ENCODE assay signal across 23 cellular contexts in the genomic region with DNA sequence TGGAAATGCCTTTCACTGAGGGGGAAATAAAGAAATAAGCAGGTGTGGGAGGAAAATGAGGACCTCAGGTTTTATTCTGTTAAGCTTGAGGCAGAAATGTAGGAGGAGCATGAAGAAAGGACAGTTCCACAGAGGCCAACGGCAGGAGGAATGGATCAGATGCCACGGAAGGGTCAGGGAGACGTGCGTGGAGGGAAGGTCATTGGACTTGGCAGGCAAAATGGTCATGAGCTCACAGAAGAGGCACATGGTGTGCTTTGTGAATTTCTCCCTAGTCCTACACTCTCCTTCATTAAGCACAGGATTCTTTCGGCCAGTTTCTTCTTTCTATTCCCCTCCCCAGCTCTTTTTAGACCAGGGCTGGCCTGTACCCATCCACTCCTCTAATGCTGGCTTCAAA. TPM values are rescaled to one million over a fixed set of nuclear protein-coding genes. Genes with fewer than 3 reads are reported as not detected.
DNase-seq lines count a peak whose midpoint lies in the region; ATAC-seq and TF ChIP-seq lines count a peak whose summit lies in the region.
"Had no signal": no experiment of that assay in that cellular context is flagged by ENCODE, and none has a peak within 500 bp of the region (broad histone marks: within the 10 kb centered on the region; RNA-seq: fewer than 3 reads in every experiment).

No MANE protein-coding gene starts in this region.

- H3K9me3 ChIP-seq in heart left ventricle (peaks cover 0 to 4% (median 0%) of the 10 kb centered on the region in 12 donors), muscle layer of duodenum (ENCODE audit: control insufficient read depth in 1 of 2, low read length in 2 of 2) (no peaks in the 10 kb centered on the region), upper lobe of left lung (no peaks in the 10 kb centered on the region)
- no peaks in the 10 kb centered on the region for H3K9me3 ChIP-seq in CD8-positive, alpha-beta memory T cell (ENCODE audit: low read length)

- H3K27ac ChIP-seq in brain microvascular endothelial cell (peak overlapping the region; percentile 97), heart left ventricle (peak overlapping the region in 10 of 12 donors; percentile 15 to 74 (median 58)), muscle layer of duodenum (ENCODE audit: low read length) (peak overlapping the region; percentile 66), upper lobe of left lung (peak overlapping the region; percentile 32 to 78 (median 62))
- no peak overlapping the region for H3K27ac ChIP-seq in CD8-positive, alpha-beta memory T cell (ENCODE audit: low read depth, low read length)
- H3K27ac ChIP-seq: cardiac muscle cell had no signal

- H3K4me3 ChIP-seq in brain microvascular endothelial cell (ENCODE audit: low read depth, low read length): no peak overlapping the region
- peak overlapping the region in 1 of 12 donors; percentile 11 for H3K4me3 ChIP-seq in heart left ventricle
- no peak overlapping the region for H3K4me3 ChIP-seq in muscle layer of duodenum (ENCODE audit: low read depth in 1 of 2, low read length in 2 of 2)
- H3K4me3 ChIP-seq in upper lobe of left lung: no peak overlapping the region
- H3K4me3 ChIP-seq in CD8-positive, alpha-beta memory T cell (ENCODE audit: low read length): no peak overlapping the region
- H3K4me3 ChIP-seq: cardiac muscle cell, MG63 had no signal

- H3K27me3 ChIP-seq in brain microvascular endothelial cell (replicated peaks) (no peaks in the 10 kb centered on the region), heart left ventricle (no peaks in the 10 kb centered on the region), muscle layer of duodenum (ENCODE audit: low read depth, low read length) (no peaks in the 10 kb centered on the region), upper lobe of left lung (no peaks in the 10 kb centered on the region)
- no peaks in the 10 kb centered on the region for H3K27me3 ChIP-seq in CD8-positive, alpha-beta memory T cell (ENCODE audit: insufficient read depth, low read length, poor library complexity, severe bottlenecking)
- H3K27me3 ChIP-seq: cardiac muscle cell, MG63 had no signal

- peaks cover 0 to 2% (median 0%) of the 10 kb centered on the region in 5 donors for H3K9me3 Mint-ChIP-seq in CD8-positive, alpha-beta memory T cell
- H3K9me3 Mint-ChIP-seq: activated CD4-positive, alpha-beta memory T cell treated with anti-CD3 and anti-CD28 coated beads, Interleukin-2, amount 10 ng/mL, durations not matched to agents 7 days and 5 days; activated naive CD8-positive, alpha-beta T cell treated with anti-CD3 and anti-CD28 coated beads, Interleukin-2, amount 50 U/mL, for 24 hours had no signal

- WGBS in heart left ventricle, 4 donors: 30 to 40% (median 34%) methylated on average over 5 of the region's 5 CpGs
- WGBS in upper lobe of left lung, 2 donors: 69 to 71% methylated on average over 5 of the region's 5 CpGs

- ATAC-seq in heart left ventricle: peak; percentile 73 to 82 (median 79)
- ATAC-seq in upper lobe of left lung (ENCODE audit: low FRiP score in 2 of 2): peak in 1 of 2 donors; percentile 51
- no peak for ATAC-seq in HG03175 (IDR thresholded peaks at IDR 0.05; ENCODE audit: unreplicated experiment)
- ATAC-seq: activated naive CD8-positive, alpha-beta T cell treated with anti-CD3 and anti-CD28 coated beads, Interleukin-2, amount 50 U/mL, for 24 hours had no signal

- H3K36me3 ChIP-seq in brain microvascular endothelial cell (replicated peaks) (no peaks in the 10 kb centered on the region), heart left ventricle (no peaks in the 10 kb centered on the region), muscle layer of duodenum (ENCODE audit: control insufficient read depth in 1 of 2, insufficient read depth in 2 of 2, low read length in 2 of 2) (no peaks in the 10 kb centered on the region), upper lobe of left lung (no peaks in the 10 kb centered on the region)
- no peaks in the 10 kb centered on the region for H3K36me3 ChIP-seq in CD8-positive, alpha-beta memory T cell (ENCODE audit: insufficient read depth, low read length)
- H3K36me3 ChIP-seq: cardiac muscle cell, MG63 had no signal

- H3K27ac Mint-ChIP-seq in CD8-positive, alpha-beta memory T cell: no peak overlapping the region
- H3K27ac Mint-ChIP-seq: activated B cell treated with CpG ODN at 0.5 μM for 24 hours; activated CD4-positive, alpha-beta memory T cell treated with anti-CD3 and anti-CD28 coated beads, Interleukin-2, amount 10 ng/mL, durations not matched to agents 7 days and 5 days; activated naive CD8-positive, alpha-beta T cell treated with anti-CD3 and anti-CD28 coated beads, Interleukin-2, amount 50 U/mL, for 24 hours; CD4-positive, alpha-beta T cell had no signal

- in situ Hi-C loops in brain microvascular endothelial cell (cut with HindIII; ENCODE audit: low pct_ligation_motif_present, low sequenced_read_pairs): no loop called here

- H3K36me3 Mint-ChIP-seq in CD8-positive, alpha-beta memory T cell: no peaks in the 10 kb centered on the region
- H3K36me3 Mint-ChIP-seq: IgD-negative memory B cell had no signal

- POLR2A ChIA-PET in CD8-positive, alpha-beta memory T cell (lab: Charles Lee): no interaction called here

- TF ChIP-seq CTCF in brain microvascular endothelial cell (IDR thresholded peaks at IDR 0.05; ENCODE audit: low read depth, low read length, missing control alignments) (no peak), heart left ventricle (IDR thresholded peaks at IDR 0.05) (no peak), upper lobe of left lung (IDR thresholded peaks at IDR 0.05) (no peak)

- H3K4me1 Mint-ChIP-seq in CD8-positive, alpha-beta memory T cell: no peaks in the 10 kb centered on the region
- H3K4me1 Mint-ChIP-seq: activated B cell treated with CpG ODN at 0.5 μM for 24 hours; activated CD4-positive, alpha-beta memory T cell treated with anti-CD3 and anti-CD28 coated beads, Interleukin-2, amount 10 ng/mL, durations not matched to agents 7 days and 5 days; activated naive CD8-positive, alpha-beta T cell treated with anti-CD3 and anti-CD28 coated beads, Interleukin-2, amount 50 U/mL, for 24 hours; IgD-negative memory B cell; naive B cell had no signal

- H3K4me1 ChIP-seq in heart left ventricle (peaks cover 0 to 34% (median 18%) of the 10 kb centered on the region in 12 donors), muscle layer of duodenum (ENCODE audit: control insufficient read depth in 1 of 2, insufficient read depth in 2 of 2, low read length in 2 of 2) (no peaks in the 10 kb centered on the region), upper lobe of left lung (peaks cover 0 to 8% (median 2%) of the 10 kb centered on the region in 4 donors)
- no peaks in the 10 kb centered on the region for H3K4me1 ChIP-seq in CD8-positive, alpha-beta memory T cell (ENCODE audit: insufficient read depth, low read length)

- CTCF ChIA-PET in CD8-positive, alpha-beta memory T cell (lab: Charles Lee): no interaction called here

- no peak overlapping the region for H3K4me3 Mint-ChIP-seq in CD8-positive, alpha-beta memory T cell
- H3K4me3 Mint-ChIP-seq: activated B cell treated with CpG ODN at 0.5 μM for 24 hours; activated CD4-positive, alpha-beta memory T cell treated with anti-CD3 and anti-CD28 coated beads, Interleukin-2, amount 10 ng/mL, durations not matched to agents 7 days and 5 days; activated naive CD8-positive, alpha-beta T cell treated with anti-CD3 and anti-CD28 coated beads, Interleukin-2, amount 50 U/mL, for 24 hours; CD4-positive, alpha-beta T cell; IgD-negative memory B cell had no signal

- intact Hi-C loops in heart left ventricle (cut with DNase I): loop anchor here in 1 of 10 donors (10.0 kb wide), 1 partner anchor 58 kb away; no protein-coding TSS in a partner anchor

- H3K27me3 Mint-ChIP-seq in CD8-positive, alpha-beta memory T cell: peaks cover 17 to 46% of the 10 kb centered on the region in 2 donors
- H3K27me3 Mint-ChIP-seq: activated CD4-positive, alpha-beta memory T cell treated with anti-CD3 and anti-CD28 coated beads, Interleukin-2, amount 10 ng/mL, durations not matched to agents 7 days and 5 days; IgD-negative memory B cell had no signal

- TF ChIP-seq POLR2A in heart left ventricle (IDR thresholded peaks at IDR 0.05) (no peak), upper lobe of left lung (IDR thresholded peaks at IDR 0.05) (no peak)

- TF ChIP-seq EP300 in upper lobe of left lung (IDR thresholded peaks at IDR 0.05): peak in 1 of 4 donors; percentile 26

- DNase-seq in brain microvascular endothelial cell: no peak
- DNase-seq in heart left ventricle: peak in 4 of 5 donors; percentile 37 to 55 (median 48)
- no peak for DNase-seq in upper lobe of left lung
- no peak for DNase-seq in CD8-positive, alpha-beta memory T cell
- no peak for DNase-seq in stimulated activated CD4-positive, alpha-beta T cell treated with anti-CD3 and anti-CD28 coated beads, Interleukin-4, amount 100 ng/mL, for 4 hours
- DNase-seq in NCI-H2171 treated with DMSO at 0.1 percent for 48 hours (lab: John Stamatoyannopoulos, UW): no peak
- DNase-seq: activated B cell treated with CpG ODN at 0.5 μM for 24 hours; activated CD4-positive, alpha-beta memory T cell treated with anti-CD3 and anti-CD28 coated beads, Interleukin-2, amount 10 ng/mL, durations not matched to agents 7 days and 5 days; activated effector memory CD4-positive, alpha-beta T cell treated with anti-CD3 and anti-CD28 coated beads, Interleukin-2, amount 50 U/mL, for 16 hours; activated naive CD8-positive, alpha-beta T cell treated with anti-CD3 and anti-CD28 coated beads, Interleukin-2, amount 50 U/mL, for 24 hours; CD4-positive, alpha-beta T cell; HCEC 1CT; hippocampal formation; naive B cell; NCI-H1436; NCI-H524 treated with DMSO at 0.1 percent for 48 hours; occipital lobe; T-helper 9 cell had no signal

RNA-seq across cellular contexts. Expression of a gene that starts 32.5 kb away (rescaled TPM):
- total RNA-seq in heart left ventricle (100 to 1,000 TPM in 5 of 9 donors, 10 to 100 TPM in 4; 57.4 to 206 (median 104) TPM), upper lobe of left lung (10 to 100 TPM; 16.8 to 39.7 (median 21.7) TPM)
- polyA plus RNA-seq in heart left ventricle: 10 to 100 TPM; 32.6 to 42.4 TPM
- total RNA-seq in CD8-positive, alpha-beta memory T cell: not detected
- not detected for polyA plus RNA-seq in CD8-positive, alpha-beta memory T cell
- total RNA-seq: activated B cell treated with CpG ODN at 0.5 μM for 24 hours; CD4-positive, alpha-beta T cell had no signal
- polyA plus RNA-seq: IgD-negative memory B cell had no signal

Comparison
In these comparisons a context has a peak if more than half of its experiments do, and no peak if none do; other contexts are left out.
1. DNase-seq: peak in heart left ventricle (4 of 5); none in brain microvascular endothelial cell (single experiment), upper lobe of left lung (0 of 2), CD8-positive, alpha-beta memory T cell (0 of 5), stimulated activated CD4-positive, alpha-beta T cell treated with anti-CD3 and anti-CD28 coated beads, Interleukin-4, amount 100 ng/mL, for 4 hours (0 of 2) and NCI-H2171 treated with DMSO at 0.1 percent for 48 hours (single experiment).
2. RNA of a gene that starts 32.5 kb away (total RNA-seq): 57.4 to 206 TPM in heart left ventricle and 16.8 to 39.7 TPM in upper lobe of left lung; not detected in CD8-positive, alpha-beta memory T cell; every median in the first group is over 10 times any median in the second.